ENCODE assay signal across 1 cellular context in genomic region chrX:110163488-110163887, GRCh38.
TF ChIP-seq lines count a peak whose summit lies in the region.

No MANE protein-coding gene starts in this region.

TF ChIP-seq in HepG2, 621 proteins besides CTCF, POLR2A, EP300 and RAD21 (continued from another document):
- TF ChIP-seq IRF9 (CRISPR knock-in tag; IDR thresholded peaks at IDR 0.05; ENCODE audit: borderline replicate concordance) (no peak), FOXP4 (CRISPR knock-in tag; IDR thresholded peaks at IDR 0.05) (no peak), PHF5A (CRISPR knock-in tag; IDR thresholded peaks at IDR 0.05; ENCODE audit: low read depth, unreplicated experiment) (no peak), FOXP1 (IDR thresholded peaks at IDR 0.05) (no peak), FOXP1 (CRISPR knock-in tag; IDR thresholded peaks at IDR 0.05) (no peak), MZF1 (CRISPR knock-in tag; IDR thresholded peaks at IDR 0.05; ENCODE audit: borderline replicate concordance) (no peak), ZNF317 (CRISPR knock-in tag; IDR thresholded peaks at IDR 0.05) (no peak), ZNF430 (CRISPR knock-in tag; IDR thresholded peaks at IDR 0.05) (no peak), U2AF2 (IDR thresholded peaks at IDR 0.05; ENCODE audit: low read depth, low read length) (no peak), ZNF83 (CRISPR knock-in tag; IDR thresholded peaks at IDR 0.05; ENCODE audit: borderline replicate concordance) (no peak), SP140L (CRISPR knock-in tag; IDR thresholded peaks at IDR 0.05; ENCODE audit: borderline replicate concordance) (no peak), ZBTB46 (CRISPR knock-in tag; IDR thresholded peaks at IDR 0.05; ENCODE audit: borderline replicate concordance) (no peak), ARNT2 (CRISPR knock-in tag; IDR thresholded peaks at IDR 0.05; ENCODE audit: low read depth) (no peak), ZNF260 (CRISPR knock-in tag; IDR thresholded peaks at IDR 0.05; ENCODE audit: borderline replicate concordance, low read depth) (no peak), EEA1 (CRISPR knock-in tag; IDR thresholded peaks at IDR 0.05; ENCODE audit: borderline replicate concordance) (no peak), SCMH1 (CRISPR knock-in tag; IDR thresholded peaks at IDR 0.05; ENCODE audit: borderline replicate concordance) (no peak), ZNF788 (CRISPR knock-in tag; IDR thresholded peaks at IDR 0.05; ENCODE audit: borderline replicate concordance) (no peak)
- TF ChIP-seq, protein P1, sequence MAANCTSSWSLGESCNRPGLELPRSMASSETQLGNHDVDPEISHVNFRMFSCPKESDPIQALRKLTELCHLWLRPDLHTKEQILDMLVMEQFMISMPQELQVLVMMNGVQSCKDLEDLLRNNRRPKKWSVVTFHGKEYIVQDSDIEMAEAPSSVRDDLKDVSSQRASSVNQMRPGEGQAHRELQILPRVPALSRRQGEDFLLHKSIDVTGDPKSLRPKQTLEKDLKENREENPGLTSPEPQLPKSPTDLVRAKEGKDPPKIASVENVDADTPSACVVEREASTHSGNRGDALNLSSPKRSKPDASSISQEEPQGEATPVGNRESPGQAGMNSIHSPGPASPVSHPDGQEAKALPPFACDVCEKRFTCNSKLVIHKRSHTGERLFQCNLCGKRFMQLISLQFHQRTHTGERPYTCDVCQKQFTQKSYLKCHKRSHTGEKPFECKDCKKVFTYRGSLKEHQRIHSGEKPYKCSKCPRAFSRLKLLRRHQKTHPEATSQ (CRISPR knock-in tag; IDR thresholded peaks at IDR 0.05; ENCODE audit: borderline replicate concordance), result no peak
TF ChIP-seq in HepG2: peak in this region for 0.
